In the genomic region with DNA sequence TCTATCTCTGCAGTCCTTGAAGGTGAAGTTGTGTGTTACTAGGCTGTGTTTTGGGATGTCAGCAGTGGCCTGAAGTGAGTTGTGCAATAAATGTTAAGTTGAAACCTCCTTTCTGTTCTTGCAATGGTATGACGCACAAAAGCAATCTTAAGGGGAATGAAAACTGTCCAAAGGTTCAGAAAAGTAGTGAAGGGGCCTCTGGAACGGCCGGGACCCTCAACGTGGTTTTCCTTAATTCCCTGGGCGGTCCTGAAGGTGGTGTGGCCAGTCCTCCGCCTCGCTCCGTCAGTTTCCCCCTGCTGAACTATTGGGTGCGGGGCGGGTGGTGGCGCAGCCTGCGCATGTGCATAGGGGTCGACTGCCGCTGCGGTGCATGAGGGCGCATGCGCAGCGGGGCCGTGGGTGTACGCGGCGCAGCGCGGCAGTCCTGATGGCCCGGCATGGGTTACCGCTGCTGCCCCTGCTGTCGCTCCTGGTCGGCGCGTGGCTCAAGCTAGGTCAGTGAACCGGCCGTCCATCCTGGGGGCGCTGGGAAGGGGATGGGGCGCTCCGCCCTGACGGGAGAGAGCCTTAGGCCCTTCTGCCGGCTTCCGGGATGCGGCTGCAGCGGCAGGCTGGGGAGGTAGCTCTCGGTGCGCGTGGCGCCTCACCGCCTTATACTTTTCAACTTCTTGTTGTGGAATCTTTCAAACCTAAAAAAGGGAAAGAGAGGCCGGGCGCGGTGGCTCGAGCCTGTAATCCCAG, we compare ENCODE assay signal across 8 cellular contexts.
DNase-seq lines count a peak whose midpoint lies in the region; ATAC-seq and TF ChIP-seq lines count a peak whose summit lies in the region.

Gene SUMF2 (plus strand): TSS at position 405 of the 744 bp plus-strand sequence. CDS start 26 bp downstream, at position 431.

- H3K27me3 ChIP-seq in HL-60 (ENCODE audit: insufficient read depth, poor library complexity, severe bottlenecking), result no peaks in the 10 kb centered on the region

- DNase-seq in CMK (ENCODE audit: low read depth) (peak; percentile 74), HL-60 (ENCODE audit: low read depth in 1 of 2, low spot score in 1 of 2) (peak; percentile 82 to 88), medulla oblongata (ENCODE audit: extremely low spot score) (peak; percentile 94)
- peak; percentile 82 for DNase-seq in NK-92 treated with Interleukin-12 subunit alpha and Interleukin-12 subunit beta, amount 100 ng/mL, for 24 hours (lab: John Stamatoyannopoulos, UW)
- DNase-seq in activated CD8-positive, alpha-beta memory T cell treated with anti-CD3 and anti-CD28 coated beads for 24 hours, result peak; percentile 97
- DNase-seq in effector CD8-positive, alpha-beta T cell (lab: John Stamatoyannopoulos, UW), result peak; percentile 87
- DNase-seq in stimulated activated CD8-positive, alpha-beta memory T cell treated with anti-CD3 and anti-CD28 coated beads, Interleukin-12 subunit alpha, Interleukin-12 subunit beta, amount 100 ng/mL, for 1 hour (ENCODE audit: low read depth), result peak; percentile 85

- ATAC-seq in GM19463 (IDR thresholded peaks at IDR 0.05; ENCODE audit: unreplicated experiment), result peak; percentile 92

- H3K27ac ChIP-seq in HL-60 (replicated peaks), result peak within 1 kb of the TSS; percentile 91

- H3K4me3 ChIP-seq in HL-60 (replicated peaks; ENCODE audit: insufficient read depth, low read length), result peak within 1 kb of the TSS; percentile 75

- TF ChIP-seq CTCF in HL-60 (IDR thresholded peaks at IDR 0.05; ENCODE audit: insufficient read depth, low read length), result no peak

Comparison
In these comparisons a context has a peak if more than half of its experiments do, and no peak if none do; other contexts are left out.
1. Peak in every context shown above with its lines: DNase-seq, ATAC-seq, H3K4me3 ChIP-seq and H3K27ac ChIP-seq.